8 cellular contexts compared by ENCODE assay signal in the genomic region with DNA sequence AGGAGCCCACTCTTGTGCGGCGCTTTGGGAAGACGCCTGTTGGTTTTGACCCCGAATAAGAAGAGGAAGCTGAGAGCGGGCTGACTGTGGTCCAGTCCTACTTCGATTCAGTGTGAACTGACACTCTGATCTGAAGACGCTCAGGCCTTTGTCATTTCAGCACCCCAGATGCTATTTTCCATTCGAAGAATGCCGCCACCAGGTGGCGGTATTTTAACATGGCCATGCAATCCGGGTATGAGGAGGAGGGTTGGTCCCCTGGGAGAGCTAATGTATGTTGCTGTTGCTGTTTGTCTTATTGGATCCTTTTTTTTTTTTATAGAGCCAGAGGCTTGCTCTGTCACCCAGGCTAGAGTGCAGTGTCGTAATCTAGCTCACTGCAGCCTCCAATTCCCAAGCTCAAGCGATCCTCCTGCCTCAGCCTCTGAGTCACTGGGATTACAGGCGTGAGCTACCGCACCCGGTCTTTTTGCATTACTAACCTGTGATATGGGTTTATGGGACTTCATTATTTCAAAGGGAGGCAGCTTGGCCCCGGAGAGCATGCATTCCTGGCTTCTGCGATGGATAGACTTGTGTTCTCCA. TPM values are rescaled to one million over a fixed set of nuclear protein-coding genes. Genes with fewer than 3 reads are reported as not detected.
DNase-seq lines count a peak whose midpoint lies in the region; ATAC-seq and TF ChIP-seq lines count a peak whose summit lies in the region.

No MANE protein-coding gene starts in this region.

- peak; percentile 77 for TF ChIP-seq CTCF in kidney epithelial cell (IDR thresholded peaks at IDR 0.05; ENCODE audit: insufficient read depth, low read length, poor library complexity, severe bottlenecking)

- H3K4me3 ChIP-seq in kidney epithelial cell (ENCODE audit: low read depth, low read length), result peak overlapping the region; percentile 57

- ATAC-seq in HG03280 (IDR thresholded peaks at IDR 0.05; ENCODE audit: unreplicated experiment), result peak; percentile 27

- no peaks in the 10 kb centered on the region for H3K36me3 ChIP-seq in kidney epithelial cell (ENCODE audit: control insufficient read depth, insufficient read depth, low read length)

- no peaks in the 10 kb centered on the region for H3K27me3 ChIP-seq in kidney epithelial cell (ENCODE audit: control insufficient read depth, insufficient read depth, low read length)

- peak; percentile 62 for DNase-seq in NK-92 treated with Interleukin-12 subunit alpha and Interleukin-12 subunit beta, amount 100 ng/mL, for 24 hours (lab: John Stamatoyannopoulos, UW)
- DNase-seq in NK-92 (lab: John Stamatoyannopoulos, UW; ENCODE audit: unreplicated experiment), result no peak
- peak; percentile 64 for DNase-seq in NCI-H2227 treated with DMSO at 0.1 percent for 48 hours (lab: John Stamatoyannopoulos, UW)
- peak; percentile 63 to 91 (median 72) for DNase-seq in activated CD4-positive, CD25-positive, alpha-beta regulatory T cell (lab: John Stamatoyannopoulos, UW)
- peak; percentile 94 for DNase-seq in cerebellar cortex (ENCODE audit: low spot score)
- no peak for DNase-seq in kidney epithelial cell (ENCODE audit: low read depth)
- DNase-seq in stimulated activated CD4-positive, alpha-beta T cell treated with anti-CD3 and anti-CD28 coated beads, Interleukin-15, amount 100 ng/mL, for 48 hours (ENCODE audit: low read depth in 2 of 2), result peak; percentile 69 to 83

RNA-seq across cellular contexts. Expression of gene TIMM44, which starts 0.8 kb away (rescaled TPM):
- total RNA-seq in kidney epithelial cell, result 80.5 and 83.9 TPM in 2 replicates

RNA-seq across cellular contexts. Expression of gene CTXN1, which starts 18.3 kb away (rescaled TPM):
- total RNA-seq in kidney epithelial cell, result 15.7 and 16.1 TPM in 2 replicates

RNA-seq across cellular contexts. Expression of gene SNAPC2, which starts 24.1 kb away (rescaled TPM):
- 32.0 and 33.3 TPM in 2 replicates for total RNA-seq in kidney epithelial cell

RNA-seq across cellular contexts. Expression of gene TGFBR3L, which starts 29.6 kb away (rescaled TPM):
- total RNA-seq in kidney epithelial cell, result 0.14 and 4.5 TPM in 2 replicates

RNA-seq across cellular contexts. Expression of gene MAP2K7, which starts 40.6 kb away (rescaled TPM):
- 15.0 and 19.7 TPM in 2 replicates for total RNA-seq in kidney epithelial cell

Comparison
In these comparisons a context has a peak if more than half of its experiments do, and no peak if none do; other contexts are left out.
1. DNase-seq: peak in NK-92 treated with Interleukin-12 subunit alpha and Interleukin-12 subunit beta, amount 100 ng/mL, for 24 hours (single experiment), NCI-H2227 treated with DMSO at 0.1 percent for 48 hours (single experiment), activated CD4-positive, CD25-positive, alpha-beta regulatory T cell (4 of 4), cerebellar cortex (single experiment) and stimulated activated CD4-positive, alpha-beta T cell treated with anti-CD3 and anti-CD28 coated beads, Interleukin-15, amount 100 ng/mL, for 48 hours (2 of 2); none in NK-92 (single experiment) and kidney epithelial cell (single experiment).